ENCODE assay signal across 22 cellular contexts in the genomic region with DNA sequence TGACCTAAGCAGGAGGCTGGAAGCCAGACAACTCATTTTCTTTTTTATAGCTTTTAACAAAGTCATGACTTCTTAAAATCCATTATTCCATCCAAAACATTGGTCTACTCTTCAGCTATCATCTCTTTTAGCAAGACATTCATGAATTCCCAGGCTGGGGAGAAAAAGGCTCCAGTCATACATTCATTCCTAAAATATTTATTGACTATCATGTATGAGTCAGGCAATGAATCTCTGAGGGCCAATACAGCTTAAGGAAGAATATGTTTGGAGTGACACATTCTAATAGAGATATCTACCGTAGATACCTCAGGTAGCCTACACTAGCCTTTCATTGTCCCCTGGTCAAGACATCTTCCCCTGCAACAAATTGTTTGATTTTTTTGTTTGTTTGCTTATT.
DNase-seq lines count a peak whose midpoint lies in the region; ATAC-seq and TF ChIP-seq lines count a peak whose summit lies in the region.
"Had no signal": no experiment of that assay in that cellular context is flagged by ENCODE, and none has a peak within 500 bp of the region (broad histone marks: within the 10 kb centered on the region; RNA-seq: fewer than 3 reads in every experiment).

No MANE protein-coding gene starts in this region.

- intact Hi-C loops in HCT116 (cut with micrococcal nuclease) = loop anchor here (10.0 kb wide), 3 partner anchors 207 to 1843 kb away; no protein-coding TSS in a partner anchor

- no TSS peak for BruUV-seq in HCT116 (replicated peaks; lab: Mats Ljungman, UMichigan)

- H3K27ac ChIP-seq in HCT116 (ENCODE audit: low read depth, low read length) (no peak overlapping the region), foreskin keratinocyte (no peak overlapping the region)
- H3K27ac ChIP-seq: ascending aorta, left ventricle myocardium inferior, upper lobe of right lung had no signal

- POLR2A ChIA-PET in HCT116 (lab: Charles Lee) = no interaction called here

- DNase-seq in AG08395 (ENCODE audit: low spot score) (peak; percentile 43), HCT116 (ENCODE audit: low read depth, low spot score) (peak; percentile 35), adipocyte (ENCODE audit: low read depth) (peak; percentile 18), foreskin keratinocyte (peak; percentile 37 to 71), HK-2 (ENCODE audit: unreplicated experiment) (no peak), NCI-H2081 treated with DMSO at 0.1 percent for 48 hours (lab: John Stamatoyannopoulos, UW) (no peak)
- no peak for DNase-seq in stimulated activated naive CD8-positive, alpha-beta T cell treated with anti-CD3 and anti-CD28 coated beads, Interleukin-15, amount 100 ng/mL, for 72 hours
- DNase-seq: activated CD4-positive, alpha-beta memory T cell treated with anti-CD3 and anti-CD28 coated beads, Interleukin-2, amount 10 ng/mL, durations not matched to agents 7 days and 5 days; activated naive CD4-positive, alpha-beta T cell treated with anti-CD3 and anti-CD28 coated beads for 36 hours; CD4-positive, alpha-beta T cell; left ventricle myocardium inferior; NCI-H1417; NCI-H774; OCI-M1; small intestine; stimulated activated CD4-positive, alpha-beta T cell treated with anti-CD3 and anti-CD28 coated beads, Interleukin-2, amount 100 ng/mL, for 48 hours; upper lobe of right lung had no signal

- no peaks in the 10 kb centered on the region for H3K27me3 ChIP-seq in HCT116 (ENCODE audit: insufficient read depth, low read length)
- no peaks in the 10 kb centered on the region for H3K27me3 ChIP-seq in adipocyte (replicated peaks; ENCODE audit: control insufficient read depth, insufficient read depth, low read length)
- H3K27me3 ChIP-seq in foreskin keratinocyte = no peaks in the 10 kb centered on the region
- H3K27me3 ChIP-seq: ascending aorta, upper lobe of right lung had no signal

- H3K4me3 Mint-ChIP-seq in stimulated activated naive CD8-positive, alpha-beta T cell treated with anti-CD3 and anti-CD28 coated beads, Interleukin-15, amount 100 ng/mL, for 72 hours = no peak overlapping the region
- H3K4me3 Mint-ChIP-seq: activated CD4-positive, alpha-beta memory T cell treated with anti-CD3 and anti-CD28 coated beads, Interleukin-2, amount 10 ng/mL, durations not matched to agents 7 days and 5 days; activated naive CD4-positive, alpha-beta T cell treated with anti-CD3 and anti-CD28 coated beads for 36 hours; CD4-positive, alpha-beta T cell; stimulated activated naive CD8-positive, alpha-beta T cell treated with anti-CD3 and anti-CD28 coated beads, Interleukin-15, Interleukin-2, amounts not matched to agents 100 ng/mL and 50 ng/mL, for 24 hours; T-helper 2 cell treated with Interferon-gamma antibody and Interleukin-4, amounts not matched to agents 5 μg/mL and 100 μg/mL, for 36 hours; WTC11 had no signal

- no peaks in the 10 kb centered on the region for H3K79me2 ChIP-seq in HCT116 (ENCODE audit: insufficient read depth, low read length)

- no peak for TF ChIP-seq POLR2A in HCT116 (IDR thresholded peaks at IDR 0.05; ENCODE audit: borderline replicate concordance, extremely low read depth, insufficient read depth, insufficient read length)

- H3K27me3 Mint-ChIP-seq in stimulated activated naive CD8-positive, alpha-beta T cell treated with anti-CD3 and anti-CD28 coated beads, Interleukin-15, amount 100 ng/mL, for 72 hours = no peaks in the 10 kb centered on the region
- H3K27me3 Mint-ChIP-seq: activated CD4-positive, alpha-beta memory T cell treated with anti-CD3 and anti-CD28 coated beads, Interleukin-2, amount 10 ng/mL, durations not matched to agents 7 days and 5 days; CD4-positive, alpha-beta T cell; stimulated activated naive CD8-positive, alpha-beta T cell treated with anti-CD3 and anti-CD28 coated beads, Interleukin-15, Interleukin-2, amounts not matched to agents 100 ng/mL and 50 ng/mL, for 24 hours had no signal

- H3K36me3 ChIP-seq in HCT116 (ENCODE audit: control insufficient read depth in 1 of 2, insufficient read depth in 2 of 2, low read length in 2 of 2) (no peaks in the 10 kb centered on the region), adipocyte (ENCODE audit: control insufficient read depth, insufficient read depth, low read length, severe bottlenecking) (no peaks in the 10 kb centered on the region)
- H3K36me3 ChIP-seq: ascending aorta, left ventricle myocardium inferior, upper lobe of right lung had no signal

- H3K9me3 Mint-ChIP-seq in stimulated activated naive CD8-positive, alpha-beta T cell treated with anti-CD3 and anti-CD28 coated beads, Interleukin-15, amount 100 ng/mL, for 72 hours = peaks cover 23 to 43% of the 10 kb centered on the region in 2 donors

- RAD21 ChIA-PET in HCT116 (lab: Charles Lee; ENCODE audit: low non-redundant PET in 1 of 2, low total read pairs in 2 of 2, uncharacterized antibody in 2 of 2, unreplicated experiment in 2 of 2) = no interaction called here

- TF ChIP-seq CTCF in HCT116 (IDR thresholded peaks at IDR 0.05 in 2 of 3, conservative IDR thresholded peaks at IDR 0.05 in 1 of 3; ENCODE audit: borderline replicate concordance in 1 of 3, insufficient read depth in 1 of 3, low read depth in 2 of 3, low read length in 2 of 3) = no peak
- no peak for TF ChIP-seq CTCF in foreskin keratinocyte (conservative IDR thresholded peaks at IDR 0.05)

- H3K9ac ChIP-seq in HCT116 (ENCODE audit: low read length) (no peak overlapping the region), adipocyte (ENCODE audit: low read length) (no peak overlapping the region)

- H3K4me2 ChIP-seq in HCT116 (ENCODE audit: low read length) = peak overlapping the region; percentile 19

- no peak overlapping the region for H2AFZ ChIP-seq in HCT116 (ENCODE audit: low read depth, low read length, poor library complexity, severe bottlenecking)

- H3K9me3 ChIP-seq in HCT116 (ENCODE audit: control insufficient read depth in 1 of 2, insufficient read depth in 1 of 2, low read depth in 1 of 2, low read length in 2 of 2) (peaks cover 4 to 5% of the 10 kb centered on the region in 2 experiments; a peak in 2 of 4 replicates), adipocyte (ENCODE audit: control insufficient read depth, low read length) (peaks cover 17% of the 10 kb centered on the region)

- H3K4me1 ChIP-seq in HCT116 (ENCODE audit: control insufficient read depth in 1 of 2, insufficient read depth in 2 of 2, low read length in 2 of 2) = peaks cover 0 to 13% of the 10 kb centered on the region in 2 experiments; a peak in 3 of 4 replicates
- H3K4me1 ChIP-seq in adipocyte (ENCODE audit: control insufficient read depth, insufficient read depth, low read length) = peaks cover 16% of the 10 kb centered on the region
- H3K4me1 ChIP-seq in foreskin keratinocyte = peaks cover 6% of the 10 kb centered on the region
- H3K4me1 ChIP-seq: ascending aorta, left ventricle myocardium inferior, upper lobe of right lung had no signal

- no peaks in the 10 kb centered on the region for H3K4me1 Mint-ChIP-seq in stimulated activated naive CD8-positive, alpha-beta T cell treated with anti-CD3 and anti-CD28 coated beads, Interleukin-15, amount 100 ng/mL, for 72 hours
- H3K4me1 Mint-ChIP-seq: activated CD4-positive, alpha-beta memory T cell treated with anti-CD3 and anti-CD28 coated beads, Interleukin-2, amount 10 ng/mL, durations not matched to agents 7 days and 5 days had no signal

- H3K9me2 ChIP-seq in HCT116 (ENCODE audit: insufficient read depth) = no peaks in the 10 kb centered on the region

- CTCF ChIA-PET in HCT116 (lab: Charles Lee) = interaction anchor here (1.3 to 1.4 kb wide), 2 partner anchors 8 to 164 kb away, joined by 4 to 5 read pairs; no protein-coding TSS in a partner anchor

- no peak for TF ChIP-seq RAD21 in HCT116 (IDR thresholded peaks at IDR 0.05; ENCODE audit: low read depth)

- no peak overlapping the region for H3K27ac Mint-ChIP-seq in stimulated activated naive CD8-positive, alpha-beta T cell treated with anti-CD3 and anti-CD28 coated beads, Interleukin-15, amount 100 ng/mL, for 72 hours
- H3K27ac Mint-ChIP-seq: activated CD4-positive, alpha-beta memory T cell treated with anti-CD3 and anti-CD28 coated beads, Interleukin-2, amount 10 ng/mL, durations not matched to agents 7 days and 5 days; activated naive CD4-positive, alpha-beta T cell treated with anti-CD3 and anti-CD28 coated beads for 36 hours; CD4-positive, alpha-beta T cell; stimulated activated naive CD8-positive, alpha-beta T cell treated with anti-CD3 and anti-CD28 coated beads, Interleukin-15, Interleukin-2, amounts not matched to agents 100 ng/mL and 50 ng/mL, for 24 hours; T-helper 2 cell treated with Interferon-gamma antibody and Interleukin-4, amounts not matched to agents 5 μg/mL and 100 μg/mL, for 36 hours; WTC11 had no signal

- no peaks in the 10 kb centered on the region for H4K20me1 ChIP-seq in HCT116 (ENCODE audit: insufficient read depth)

- peak; percentile 79 for ATAC-seq in HCT116
- peak; percentile 93 for ATAC-seq in foreskin keratinocyte
- ATAC-seq in GM18858 (IDR thresholded peaks at IDR 0.05; ENCODE audit: unreplicated experiment) = no peak
- no peak for ATAC-seq in stimulated activated naive CD8-positive, alpha-beta T cell treated with anti-CD3 and anti-CD28 coated beads, Interleukin-15, amount 100 ng/mL, for 72 hours
- ATAC-seq: upper lobe of right lung, WTC11 had no signal

- H3K4me3 ChIP-seq in HCT116 (replicated peaks in 1 of 2; ENCODE audit: low read depth in 1 of 2, low read length in 2 of 2) (no peak overlapping the region), adipocyte (ENCODE audit: low read length) (no peak overlapping the region)
- H3K4me3 ChIP-seq: ascending aorta, left ventricle myocardium inferior, upper lobe of right lung had no signal

TF ChIP-seq in HCT116, 20 proteins besides CTCF, POLR2A, EP300 and RAD21:
- TF ChIP-seq MAX (IDR thresholded peaks at IDR 0.05) (no peak), FOSL1 (IDR thresholded peaks at IDR 0.05; ENCODE audit: low read depth) (peak; percentile 68), JUND (IDR thresholded peaks at IDR 0.05) (peak; percentile 60; the same call in 1 of the 2 replicates), SP1 (IDR thresholded peaks at IDR 0.05; ENCODE audit: low read depth) (peak; percentile 27; the same call in 1 of the 2 replicates)
TF ChIP-seq in HCT116: peak in this region for 3.

Comparison
In these comparisons a context has a peak if more than half of its experiments do, and no peak if none do; other contexts are left out.
1. DNase-seq: peak in AG08395 (single experiment), HCT116 (single experiment), adipocyte (single experiment) and foreskin keratinocyte (2 of 2); none in HK-2 (single experiment), NCI-H2081 treated with DMSO at 0.1 percent for 48 hours (single experiment) and stimulated activated naive CD8-positive, alpha-beta T cell treated with anti-CD3 and anti-CD28 coated beads, Interleukin-15, amount 100 ng/mL, for 72 hours (0 of 2).
2. ATAC-seq: peak in HCT116 (single experiment) and foreskin keratinocyte (single experiment); none in GM18858 (single experiment) and stimulated activated naive CD8-positive, alpha-beta T cell treated with anti-CD3 and anti-CD28 coated beads, Interleukin-15, amount 100 ng/mL, for 72 hours (single experiment).